In the genomic region with DNA sequence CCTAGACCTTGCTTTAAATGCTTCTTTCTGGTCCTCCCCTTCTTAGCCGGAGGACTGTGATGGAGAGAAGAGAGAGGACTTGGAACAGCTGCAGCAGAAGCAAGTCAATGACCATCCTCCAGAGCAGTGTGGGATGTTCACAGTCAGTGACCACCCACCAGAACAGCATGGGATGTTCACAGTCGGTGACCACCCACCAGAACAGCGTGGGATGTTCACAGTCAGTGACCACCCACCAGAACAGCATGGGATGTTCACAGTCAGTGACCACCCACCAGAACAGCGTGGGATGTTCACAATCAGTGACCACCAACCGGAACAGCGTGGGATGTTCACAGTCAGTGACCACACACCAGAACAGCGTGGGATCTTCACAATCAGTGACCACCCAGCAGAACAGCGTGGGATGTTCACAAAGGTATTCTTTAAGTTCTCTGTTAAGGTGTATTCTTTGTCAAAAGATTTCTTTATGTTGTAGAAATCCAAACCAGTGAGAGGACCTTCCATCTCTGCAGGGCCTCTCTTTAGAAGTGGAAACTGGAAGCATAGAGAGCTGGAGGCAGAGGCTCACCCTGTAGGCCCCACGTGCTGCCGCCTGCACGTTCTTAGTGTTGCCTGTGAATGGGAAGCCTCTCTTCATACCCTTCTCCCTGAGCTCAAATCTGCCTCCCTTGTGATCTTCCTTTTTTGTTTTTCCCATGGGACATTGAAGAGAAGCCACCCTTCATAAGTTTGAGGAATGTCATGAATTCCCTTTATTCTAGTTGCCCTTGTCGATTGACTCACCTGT, we compare ENCODE assay signal across 22 cellular contexts.
"Had no signal": no experiment of that assay in that cellular context is flagged by ENCODE, and none has a peak within 500 bp of the region (broad histone marks: within the 10 kb centered on the region; RNA-seq: fewer than 3 reads in every experiment).

No MANE protein-coding gene starts in this region.

- H3K9me3 Mint-ChIP-seq: activated naive CD4-positive, alpha-beta T cell treated with anti-CD3 and anti-CD28 coated beads, Interleukin-2, amount 50 U/mL, for 72 hours; activated T-cell treated with anti-CD3 and anti-CD28 coated beads, Interleukin-2, amount 50 U/mL, for 24 hours; activated T-helper 17 cell treated with anti-CD3 and anti-CD28 coated beads, Interleukin-2, amount 50 U/mL, for 72 hours; naive B cell; neural crest cell had no signal

- ATAC-seq: activated naive CD4-positive, alpha-beta T cell treated with anti-CD3 and anti-CD28 coated beads, Interleukin-2, amount 50 U/mL, for 72 hours; activated T-helper 17 cell treated with anti-CD3 and anti-CD28 coated beads, Interleukin-2, amount 50 U/mL, for 72 hours; left lobe of liver; lower lobe of right lung; stimulated activated naive CD8-positive, alpha-beta T cell treated with anti-CD3 and anti-CD28 coated beads, Interleukin-15, Interleukin-2, amounts not matched to agents 100 U/mL and 50 U/mL, for 24 hours; T-helper 17 cell; upper lobe of right lung had no signal

- H3K4me3 ChIP-seq: lower lobe of right lung, thyroid gland, upper lobe of right lung had no signal

- H3K4me3 Mint-ChIP-seq: activated T-cell treated with anti-CD3 and anti-CD28 coated beads, Interleukin-2, amount 50 U/mL, for 24 hours; activated T-helper 17 cell treated with anti-CD3 and anti-CD28 coated beads, Interleukin-2, amount 50 U/mL, for 72 hours; neural crest cell; T-helper 17 cell had no signal

- H3K27ac Mint-ChIP-seq: activated naive CD4-positive, alpha-beta T cell treated with anti-CD3 and anti-CD28 coated beads, Interleukin-2, amount 50 U/mL, for 72 hours; activated T-cell treated with anti-CD3 and anti-CD28 coated beads, Interleukin-2, amount 50 U/mL, for 24 hours; activated T-helper 17 cell treated with anti-CD3 and anti-CD28 coated beads, Interleukin-2, amount 50 U/mL, for 72 hours; progenitor cell of endocrine pancreas; T-helper 17 cell had no signal

- DNase-seq: activated CD4-positive, alpha-beta T cell treated with anti-CD3 and anti-CD28 coated beads, Interleukin-2, amount 50 U/mL, for 4 hours; activated CD4-positive, CD25-positive, alpha-beta regulatory T cell treated with anti-CD3 and anti-CD28 coated beads, Interleukin-2, amount 50 U/mL, for 72 hours; activated CD8-positive, alpha-beta memory T cell treated with anti-CD3 and anti-CD28 coated beads for 24 hours; activated CD8-positive, alpha-beta memory T cell treated with anti-CD3 and anti-CD28 coated beads, Interleukin-2, amount 50 U/mL, for 4 hours; activated T-cell treated with anti-CD3 and anti-CD28 coated beads, Interleukin-2, amount 50 U/mL, for 24 hours; lower lobe of right lung; naive B cell; retina; stimulated activated CD4-positive, alpha-beta T cell treated with anti-CD3 and anti-CD28 coated beads, Interleukin-2, amount 100 ng/mL, for 48 hours; stimulated activated naive CD8-positive, alpha-beta T cell treated with anti-CD3 and anti-CD28 coated beads, Interleukin-15, Interleukin-2, amounts not matched to agents 100 U/mL and 50 U/mL, for 24 hours; substantia nigra; SW 1271; T-helper 17 cell; thyroid gland; upper lobe of right lung; WERI-Rb-1 had no signal

- H3K4me1 Mint-ChIP-seq: neural crest cell had no signal

- H3K27me3 ChIP-seq: thyroid gland, upper lobe of right lung had no signal

- H3K27ac ChIP-seq: epithelial cell of prostate, lower lobe of right lung, thyroid gland, upper lobe of right lung, WERI-Rb-1 had no signal

- H3K9me3 ChIP-seq: lower lobe of right lung, thyroid gland, upper lobe of right lung had no signal

- H3K27me3 Mint-ChIP-seq: activated T-cell treated with anti-CD3 and anti-CD28 coated beads, Interleukin-2, amount 50 U/mL, for 24 hours; activated T-helper 17 cell treated with anti-CD3 and anti-CD28 coated beads, Interleukin-2, amount 50 U/mL, for 72 hours; naive B cell; progenitor cell of endocrine pancreas; T-helper 17 cell had no signal

- H3K4me1 ChIP-seq: lower lobe of right lung, thyroid gland, upper lobe of right lung had no signal
